Comparison of ENCODE assay signal across 1 cellular context in the genomic region with DNA sequence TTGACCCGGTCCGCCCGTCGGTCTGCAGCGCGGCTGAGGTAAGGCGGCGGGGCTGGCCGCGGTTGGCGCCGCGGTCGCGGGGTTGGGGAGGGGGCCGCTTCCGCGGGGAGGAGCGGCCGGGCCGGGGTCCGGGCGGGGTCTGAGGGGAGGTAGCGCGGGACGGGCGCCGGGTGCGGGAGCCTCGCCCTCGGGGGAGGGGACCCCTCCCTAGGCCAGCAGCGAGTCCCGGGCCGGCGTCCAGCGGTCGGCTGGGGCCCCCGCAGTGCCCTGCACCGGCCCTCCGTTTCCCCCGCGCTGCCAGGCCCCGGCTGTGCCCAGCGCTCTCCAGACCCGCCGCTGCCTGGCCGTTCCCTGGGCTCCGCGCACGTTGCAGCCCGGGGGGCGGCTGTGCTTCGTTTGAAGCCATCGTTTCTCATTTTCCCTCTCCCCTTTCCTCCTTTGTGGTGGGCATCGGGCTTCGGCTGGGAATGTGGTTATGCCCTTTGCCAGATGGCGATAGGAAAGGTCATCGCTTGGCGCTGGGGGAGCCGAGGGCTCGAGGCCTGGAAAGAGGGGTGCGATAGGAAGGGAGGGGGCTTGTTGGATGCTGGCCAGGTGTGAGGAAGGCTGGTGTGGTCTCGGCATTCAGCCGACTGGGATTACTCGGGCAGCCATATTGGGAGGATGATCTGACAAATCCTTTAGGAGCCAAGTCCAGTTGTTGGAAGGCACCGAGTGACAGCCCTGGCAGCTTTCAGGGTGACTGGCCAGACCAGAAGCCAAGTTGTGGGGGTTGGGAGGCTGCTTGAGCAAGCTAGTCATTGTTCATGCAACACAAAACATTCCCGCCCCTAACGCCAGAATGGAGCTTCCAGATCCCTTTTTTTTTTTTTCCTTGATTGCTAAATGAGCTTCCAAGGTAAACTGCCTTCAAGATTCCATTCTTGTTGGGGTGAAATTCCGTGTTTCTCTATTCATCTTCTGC.
TF ChIP-seq lines count a peak whose summit lies in the region.

No MANE protein-coding gene starts in this region.

TF ChIP-seq in GM23338, 12 proteins besides CTCF, POLR2A, EP300 and RAD21 (continued from another document):
- TF ChIP-seq NANOG (IDR thresholded peaks at IDR 0.05; ENCODE audit: borderline replicate concordance): no peak
- TF ChIP-seq ZNF114 (CRISPR knock-in tag; IDR thresholded peaks at IDR 0.05): no peak
